2 cellular contexts compared by ENCODE assay signal in the genomic region with DNA sequence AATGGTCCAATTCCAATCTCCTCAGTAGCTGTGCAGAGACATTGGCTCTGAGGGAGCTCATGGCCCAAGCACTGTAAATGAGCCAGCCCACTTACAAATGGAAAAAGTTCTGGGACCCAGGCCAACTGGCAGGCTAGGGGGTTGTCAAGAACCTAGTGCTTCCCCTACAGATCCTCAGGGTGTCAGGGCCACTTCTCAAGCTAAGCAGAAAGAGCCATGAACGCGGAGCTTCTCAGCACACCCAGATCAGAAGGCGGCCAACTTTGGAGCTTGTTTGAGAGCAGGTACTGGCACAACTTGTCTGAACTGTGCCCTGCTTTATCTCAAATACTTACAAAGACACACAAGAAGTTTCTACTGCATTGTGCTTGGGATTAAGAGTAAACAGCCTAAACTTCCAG.
TF ChIP-seq lines count a peak whose summit lies in the region.

No MANE protein-coding gene starts in this region.

TF ChIP-seq in liver, 16 proteins besides CTCF, POLR2A, EP300 and RAD21 (continued from another document):
- TF ChIP-seq, protein P1, sequence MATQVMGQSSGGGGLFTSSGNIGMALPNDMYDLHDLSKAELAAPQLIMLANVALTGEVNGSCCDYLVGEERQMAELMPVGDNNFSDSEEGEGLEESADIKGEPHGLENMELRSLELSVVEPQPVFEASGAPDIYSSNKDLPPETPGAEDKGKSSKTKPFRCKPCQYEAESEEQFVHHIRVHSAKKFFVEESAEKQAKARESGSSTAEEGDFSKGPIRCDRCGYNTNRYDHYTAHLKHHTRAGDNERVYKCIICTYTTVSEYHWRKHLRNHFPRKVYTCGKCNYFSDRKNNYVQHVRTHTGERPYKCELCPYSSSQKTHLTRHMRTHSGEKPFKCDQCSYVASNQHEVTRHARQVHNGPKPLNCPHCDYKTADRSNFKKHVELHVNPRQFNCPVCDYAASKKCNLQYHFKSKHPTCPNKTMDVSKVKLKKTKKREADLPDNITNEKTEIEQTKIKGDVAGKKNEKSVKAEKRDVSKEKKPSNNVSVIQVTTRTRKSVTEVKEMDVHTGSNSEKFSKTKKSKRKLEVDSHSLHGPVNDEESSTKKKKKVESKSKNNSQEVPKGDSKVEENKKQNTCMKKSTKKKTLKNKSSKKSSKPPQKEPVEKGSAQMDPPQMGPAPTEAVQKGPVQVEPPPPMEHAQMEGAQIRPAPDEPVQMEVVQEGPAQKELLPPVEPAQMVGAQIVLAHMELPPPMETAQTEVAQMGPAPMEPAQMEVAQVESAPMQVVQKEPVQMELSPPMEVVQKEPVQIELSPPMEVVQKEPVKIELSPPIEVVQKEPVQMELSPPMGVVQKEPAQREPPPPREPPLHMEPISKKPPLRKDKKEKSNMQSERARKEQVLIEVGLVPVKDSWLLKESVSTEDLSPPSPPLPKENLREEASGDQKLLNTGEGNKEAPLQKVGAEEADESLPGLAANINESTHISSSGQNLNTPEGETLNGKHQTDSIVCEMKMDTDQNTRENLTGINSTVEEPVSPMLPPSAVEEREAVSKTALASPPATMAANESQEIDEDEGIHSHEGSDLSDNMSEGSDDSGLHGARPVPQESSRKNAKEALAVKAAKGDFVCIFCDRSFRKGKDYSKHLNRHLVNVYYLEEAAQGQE (IDR thresholded peaks at IDR 0.05) = no peak
- TF ChIP-seq GABPA (IDR thresholded peaks at IDR 0.05 in 1 of 2, conservative IDR thresholded peaks at IDR 0.05 in 1 of 2) = no peak
- TF ChIP-seq, protein P2, sequence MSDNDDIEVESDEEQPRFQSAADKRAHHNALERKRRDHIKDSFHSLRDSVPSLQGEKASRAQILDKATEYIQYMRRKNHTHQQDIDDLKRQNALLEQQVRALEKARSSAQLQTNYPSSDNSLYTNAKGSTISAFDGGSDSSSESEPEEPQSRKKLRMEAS (IDR thresholded peaks at IDR 0.05) = no peak
- TF ChIP-seq JUND (IDR thresholded peaks at IDR 0.05) = no peak

TF ChIP-seq in HepG2, 621 proteins besides CTCF, POLR2A, EP300 and RAD21 (continued from another document):
- TF ChIP-seq ZNF512B (CRISPR knock-in tag; IDR thresholded peaks at IDR 0.05; ENCODE audit: borderline replicate concordance) (no peak), PHF5A (CRISPR knock-in tag; IDR thresholded peaks at IDR 0.05; ENCODE audit: low read depth, unreplicated experiment) (no peak), ZNF572 (CRISPR knock-in tag; IDR thresholded peaks at IDR 0.05) (no peak), FOSL1 (CRISPR knock-in tag; IDR thresholded peaks at IDR 0.05; ENCODE audit: borderline replicate concordance) (no peak), ZNF616 (CRISPR knock-in tag; IDR thresholded peaks at IDR 0.05; ENCODE audit: low read depth) (no peak)
- TF ChIP-seq, protein P3, sequence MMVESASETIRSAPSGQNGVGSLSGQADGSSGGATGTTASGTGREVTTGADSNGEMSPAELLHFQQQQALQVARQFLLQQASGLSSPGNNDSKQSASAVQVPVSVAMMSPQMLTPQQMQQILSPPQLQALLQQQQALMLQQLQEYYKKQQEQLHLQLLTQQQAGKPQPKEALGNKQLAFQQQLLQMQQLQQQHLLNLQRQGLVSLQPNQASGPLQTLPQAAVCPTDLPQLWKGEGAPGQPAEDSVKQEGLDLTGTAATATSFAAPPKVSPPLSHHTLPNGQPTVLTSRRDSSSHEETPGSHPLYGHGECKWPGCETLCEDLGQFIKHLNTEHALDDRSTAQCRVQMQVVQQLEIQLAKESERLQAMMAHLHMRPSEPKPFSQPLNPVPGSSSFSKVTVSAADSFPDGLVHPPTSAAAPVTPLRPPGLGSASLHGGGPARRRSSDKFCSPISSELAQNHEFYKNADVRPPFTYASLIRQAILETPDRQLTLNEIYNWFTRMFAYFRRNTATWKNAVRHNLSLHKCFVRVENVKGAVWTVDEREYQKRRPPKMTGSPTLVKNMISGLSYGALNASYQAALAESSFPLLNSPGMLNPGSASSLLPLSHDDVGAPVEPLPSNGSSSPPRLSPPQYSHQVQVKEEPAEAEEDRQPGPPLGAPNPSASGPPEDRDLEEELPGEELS (CRISPR knock-in tag; IDR thresholded peaks at IDR 0.05) = no peak
TF ChIP-seq in HepG2: peak in this region for 0.
